1 cellular context compared by ENCODE assay signal in genomic region chr1:150604226-150604588, GRCh38.
TF ChIP-seq lines count a peak whose summit lies in the region.

No MANE protein-coding gene starts in this region.

TF ChIP-seq in HepG2, 621 proteins besides CTCF, POLR2A, EP300 and RAD21:
- TF ChIP-seq JARID2 (CRISPR knock-in tag; IDR thresholded peaks at IDR 0.05; ENCODE audit: insufficient replicate concordance) (no peak), RNF219 (CRISPR knock-in tag; IDR thresholded peaks at IDR 0.05) (no peak), ZNF841 (CRISPR knock-in tag; IDR thresholded peaks at IDR 0.05; ENCODE audit: borderline replicate concordance) (no peak), RBFOX2 (IDR thresholded peaks at IDR 0.05; ENCODE audit: low read depth, low read length) (peak; percentile 64), HMG20B (CRISPR knock-in tag; conservative IDR thresholded peaks at IDR 0.05) (no peak), MAF1 (CRISPR knock-in tag; IDR thresholded peaks at IDR 0.05; ENCODE audit: borderline replicate concordance) (no peak), ZNF274 (CRISPR knock-in tag; IDR thresholded peaks at IDR 0.05) (no peak), SOX5 (CRISPR knock-in tag; IDR thresholded peaks at IDR 0.05; ENCODE audit: borderline replicate concordance) (no peak), ZKSCAN8 (CRISPR knock-in tag; IDR thresholded peaks at IDR 0.05; ENCODE audit: borderline replicate concordance) (no peak), CERS6 (CRISPR knock-in tag; IDR thresholded peaks at IDR 0.05) (no peak), ZNF142 (CRISPR knock-in tag; IDR thresholded peaks at IDR 0.05) (peak; percentile 10; the same call in 1 of the 2 replicates), KDM3A (CRISPR knock-in tag; IDR thresholded peaks at IDR 0.05; ENCODE audit: low read depth) (no peak), ZBTB8A (CRISPR knock-in tag; IDR thresholded peaks at IDR 0.05; ENCODE audit: borderline replicate concordance, low read depth) (no peak), ZNF747 (CRISPR knock-in tag; IDR thresholded peaks at IDR 0.05; ENCODE audit: borderline replicate concordance) (0 out of 2 replicates have a peak, but pooled peaks have one; percentile 17), ZBTB26 (CRISPR knock-in tag; IDR thresholded peaks at IDR 0.05; ENCODE audit: borderline replicate concordance) (no peak), BORCS8-MEF2B (CRISPR knock-in tag; IDR thresholded peaks at IDR 0.05) (no peak), ZBED4 (CRISPR knock-in tag; IDR thresholded peaks at IDR 0.05; ENCODE audit: borderline replicate concordance) (no peak), MYNN (CRISPR knock-in tag; IDR thresholded peaks at IDR 0.05; ENCODE audit: low read depth) (no peak), KDM4B (CRISPR knock-in tag; IDR thresholded peaks at IDR 0.05) (no peak), ZNF3 (CRISPR knock-in tag; IDR thresholded peaks at IDR 0.05) (no peak), HIC2 (CRISPR knock-in tag; IDR thresholded peaks at IDR 0.05; ENCODE audit: low read depth) (no peak)
